In the genomic region with DNA sequence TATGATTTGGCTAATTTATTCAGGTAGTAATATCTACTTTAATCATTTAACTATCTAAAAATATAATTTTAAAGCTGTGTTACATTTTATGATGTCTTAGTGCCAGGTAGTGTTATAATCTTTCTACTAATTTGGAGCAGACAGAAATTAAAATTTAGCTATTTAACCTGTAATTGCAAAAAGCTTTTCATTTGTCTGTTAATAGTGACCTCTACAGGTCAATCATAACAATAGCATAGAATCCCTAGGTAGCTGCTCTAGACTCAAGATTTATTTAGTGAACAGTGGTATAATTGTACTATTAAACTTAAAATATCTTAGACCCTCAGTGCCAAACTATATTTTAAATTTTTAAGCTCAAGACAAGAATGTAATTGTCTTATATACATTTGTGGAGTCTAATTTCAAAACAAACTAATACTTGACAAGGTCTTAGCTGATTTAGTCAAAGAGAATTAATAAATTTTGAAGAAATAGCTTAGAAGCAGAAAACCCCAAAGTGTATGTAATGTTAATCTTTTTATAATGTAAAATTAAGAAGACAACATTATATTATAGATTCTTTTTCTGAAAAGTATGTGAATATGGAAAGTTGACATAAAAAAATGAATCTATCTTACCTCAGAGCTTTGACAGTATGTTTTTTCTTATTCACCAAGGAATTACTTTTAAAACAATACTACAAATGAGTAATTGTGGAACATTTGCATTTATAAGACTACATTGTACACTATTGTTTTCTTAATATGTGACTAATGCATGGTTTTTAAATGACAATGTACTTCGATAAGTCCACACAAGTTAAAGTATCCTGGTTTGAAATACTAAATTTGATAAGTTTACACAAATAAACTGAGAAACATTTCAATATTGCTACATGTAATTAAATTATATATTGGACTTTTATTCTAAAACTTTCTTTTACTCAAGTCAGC, we compare ENCODE assay signal across 1 cellular context.
TF ChIP-seq lines count a peak whose summit lies in the region.

No MANE protein-coding gene starts in this region.

TF ChIP-seq in SK-N-SH treated with all-trans-retinoic acid at 6 μM for 48 hours, 23 proteins besides CTCF, POLR2A, EP300 and RAD21 (continued from another document):
- no peak for TF ChIP-seq PPARA (CRISPR knock-in tag; IDR thresholded peaks at IDR 0.05; ENCODE audit: borderline replicate concordance)
- TF ChIP-seq CSDC2 (CRISPR knock-in tag; IDR thresholded peaks at IDR 0.05): no peak
- TF ChIP-seq ZNF8 (CRISPR knock-in tag; IDR thresholded peaks at IDR 0.05): no peak
- TF ChIP-seq, protein P1, sequence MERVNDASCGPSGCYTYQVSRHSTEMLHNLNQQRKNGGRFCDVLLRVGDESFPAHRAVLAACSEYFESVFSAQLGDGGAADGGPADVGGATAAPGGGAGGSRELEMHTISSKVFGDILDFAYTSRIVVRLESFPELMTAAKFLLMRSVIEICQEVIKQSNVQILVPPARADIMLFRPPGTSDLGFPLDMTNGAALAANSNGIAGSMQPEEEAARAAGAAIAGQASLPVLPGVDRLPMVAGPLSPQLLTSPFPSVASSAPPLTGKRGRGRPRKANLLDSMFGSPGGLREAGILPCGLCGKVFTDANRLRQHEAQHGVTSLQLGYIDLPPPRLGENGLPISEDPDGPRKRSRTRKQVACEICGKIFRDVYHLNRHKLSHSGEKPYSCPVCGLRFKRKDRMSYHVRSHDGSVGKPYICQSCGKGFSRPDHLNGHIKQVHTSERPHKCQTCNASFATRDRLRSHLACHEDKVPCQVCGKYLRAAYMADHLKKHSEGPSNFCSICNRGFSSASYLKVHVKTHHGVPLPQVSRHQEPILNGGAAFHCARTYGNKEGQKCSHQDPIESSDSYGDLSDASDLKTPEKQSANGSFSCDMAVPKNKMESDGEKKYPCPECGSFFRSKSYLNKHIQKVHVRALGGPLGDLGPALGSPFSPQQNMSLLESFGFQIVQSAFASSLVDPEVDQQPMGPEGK (CRISPR knock-in tag; IDR thresholded peaks at IDR 0.05; ENCODE audit: borderline replicate concordance): no peak
